8 cellular contexts compared by ENCODE assay signal in the genomic region with DNA sequence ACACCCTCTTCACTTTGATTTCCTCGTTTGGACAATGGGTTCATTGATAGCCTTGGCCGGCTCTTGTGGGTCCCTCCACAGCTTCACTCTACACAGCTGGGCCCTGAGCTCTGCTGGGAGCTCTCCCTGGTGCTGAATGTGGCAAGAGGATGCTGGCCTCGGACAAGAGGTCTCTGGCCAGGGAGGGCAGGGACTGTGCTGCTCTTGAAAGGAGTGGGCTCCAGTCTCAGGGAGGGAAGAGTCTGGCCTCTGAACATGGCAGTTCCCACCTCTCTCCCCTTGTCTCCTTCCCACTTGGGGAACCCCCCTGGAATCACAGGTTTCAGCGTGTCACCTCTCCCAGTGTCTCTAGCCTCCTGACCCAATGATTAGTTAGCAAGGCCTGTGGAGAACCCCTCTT. TPM values are rescaled to one million over a fixed set of nuclear protein-coding genes. Genes with fewer than 3 reads are reported as not detected.
DNase-seq lines count a peak whose midpoint lies in the region; TF ChIP-seq lines count a peak whose summit lies in the region.

No MANE protein-coding gene starts in this region.

- intact Hi-C loops in colonic mucosa (cut with DNase I) = no loop called here

- peaks cover 43% of the 10 kb centered on the region for H3K27me3 ChIP-seq in NT2/D1 (ENCODE audit: insufficient read depth, insufficient read length)
- H3K27me3 ChIP-seq in colonic mucosa = peaks cover 28% of the 10 kb centered on the region

- H3K27ac ChIP-seq in colonic mucosa = no peak overlapping the region

- H3K4me3 ChIP-seq in NT2/D1 (ENCODE audit: insufficient read length, low read depth) (no peak overlapping the region), colonic mucosa (no peak overlapping the region)

- TF ChIP-seq CTCF in colonic mucosa (IDR thresholded peaks at IDR 0.05) = no peak

- no peaks in the 10 kb centered on the region for H3K4me1 ChIP-seq in NT2/D1 (ENCODE audit: insufficient read depth, insufficient read length)
- H3K4me1 ChIP-seq in colonic mucosa = no peaks in the 10 kb centered on the region

- H3K9ac ChIP-seq in NT2/D1 (ENCODE audit: insufficient read length, low read depth) = no peak overlapping the region
- H3K9ac ChIP-seq in colonic mucosa (ENCODE audit: low read depth in 2 of 2, low read length in 2 of 2) = no peak overlapping the region

- DNase-seq in NCI-H2196 (lab: John Stamatoyannopoulos, UW; ENCODE audit: unreplicated experiment) = peak; percentile 44
- no peak for DNase-seq in NCI-H2196 treated with DMSO at 0.1 percent for 48 hours (lab: John Stamatoyannopoulos, UW; ENCODE audit: unreplicated experiment)
- peak; percentile 69 for DNase-seq in NT2/D1 (ENCODE audit: low read depth, low spot score)
- peak; percentile 41 for DNase-seq in colonic mucosa
- peak; percentile 92 for DNase-seq in medulla oblongata (ENCODE audit: extremely low spot score)
- DNase-seq in NCI-H2107 (lab: John Stamatoyannopoulos, UW) = no peak
- DNase-seq in activated effector memory CD4-positive, alpha-beta T cell treated with anti-CD3 and anti-CD28 coated beads, Interleukin-2, amount 50 U/mL, for 16 hours = no peak
- DNase-seq in NCI-H1436 (lab: John Stamatoyannopoulos, UW) = no peak

- H3K9me3 ChIP-seq in NT2/D1 (ENCODE audit: insufficient read depth, low read length) (no peaks in the 10 kb centered on the region), colonic mucosa (no peaks in the 10 kb centered on the region)

- H3K36me3 ChIP-seq in NT2/D1 (ENCODE audit: insufficient read depth, insufficient read length, low read length) (no peaks in the 10 kb centered on the region), colonic mucosa (no peaks in the 10 kb centered on the region)

RNA-seq across cellular contexts. Expression of a gene that starts 3.0 kb away (rescaled TPM):
- total RNA-seq in colonic mucosa = under 1 TPM in 1 of 2 donors, not detected in 1; 0.50 TPM

RNA-seq across cellular contexts. Expression of a gene that starts 50.0 kb away (rescaled TPM):
- 10 to 100 TPM; 11.9 to 14.3 TPM for total RNA-seq in colonic mucosa

RNA-seq across cellular contexts. Expression of a gene that starts 50.4 kb away (rescaled TPM):
- total RNA-seq in colonic mucosa = 100 to 1,000 TPM; 171 to 217 TPM

Comparison
In these comparisons a context has a peak if more than half of its experiments do, and no peak if none do; other contexts are left out.
1. DNase-seq: peak in NCI-H2196 (single experiment), NT2/D1 (single experiment), colonic mucosa (single experiment) and medulla oblongata (single experiment); none in NCI-H2196 treated with DMSO at 0.1 percent for 48 hours (single experiment), NCI-H2107 (single experiment), activated effector memory CD4-positive, alpha-beta T cell treated with anti-CD3 and anti-CD28 coated beads, Interleukin-2, amount 50 U/mL, for 16 hours (single experiment) and NCI-H1436 (single experiment).